ENCODE assay signal across 17 cellular contexts in the genomic region with DNA sequence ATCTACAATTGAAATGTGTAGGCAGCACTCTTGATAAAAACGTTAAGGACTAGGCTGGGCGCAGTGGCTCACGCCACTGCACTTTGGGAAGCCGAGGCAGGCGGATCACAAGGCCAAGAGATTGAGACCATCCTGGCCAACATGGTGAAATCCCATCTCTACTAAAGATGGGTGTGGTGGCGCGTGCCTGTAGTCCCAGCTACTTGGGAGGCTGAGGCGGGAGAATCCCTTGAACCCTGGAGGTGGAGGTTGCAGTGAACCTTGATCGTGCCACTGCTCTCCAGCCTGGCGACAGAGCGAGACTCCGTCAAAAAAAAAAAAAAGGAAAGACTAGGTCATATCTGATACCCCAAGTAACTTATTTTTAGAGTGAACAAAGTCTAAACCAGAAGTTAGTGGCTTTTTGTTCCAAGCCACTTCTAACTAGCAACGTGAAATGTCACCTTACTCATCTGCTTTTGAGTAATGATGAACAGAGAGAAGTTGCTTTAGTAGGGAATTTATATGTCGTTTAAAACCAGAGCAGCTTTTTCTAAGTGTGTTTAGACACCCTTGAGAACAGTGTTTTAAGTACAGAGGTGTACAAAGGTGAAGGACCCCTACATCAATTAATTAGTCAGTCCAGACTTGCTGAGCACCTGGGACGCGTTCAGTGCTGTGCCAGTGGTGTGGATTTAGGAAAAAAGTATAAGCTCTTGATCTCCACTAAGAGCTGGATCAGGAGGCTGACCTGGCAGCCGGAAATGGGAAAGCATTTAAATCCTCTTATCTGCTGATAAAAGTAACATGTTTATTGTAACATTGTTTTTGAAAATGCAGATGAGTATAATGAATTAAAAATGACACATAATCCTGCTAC. TPM values are rescaled to one million over a fixed set of nuclear protein-coding genes. Genes with fewer than 3 reads are reported as not detected.
A peak's percentile ranks its signal among the peaks of the same experiment; 100 is the strongest.
DNase-seq lines count a peak whose midpoint lies in the region; ATAC-seq and TF ChIP-seq lines count a peak whose summit lies in the region.
"Had no signal": no experiment of that assay in that cellular context is flagged by ENCODE, and none has a peak within 500 bp of the region (broad histone marks: within the 10 kb centered on the region; RNA-seq: fewer than 3 reads in every experiment).

No MANE protein-coding gene starts in this region.

- H3K4me1 Mint-ChIP-seq in activated naive CD4-positive, alpha-beta T cell treated with anti-CD3 and anti-CD28 coated beads, Interleukin-2, amount 50 U/mL, for 24 hours, result peaks cover 57% of the 10 kb centered on the region
- H3K4me1 Mint-ChIP-seq in stimulated activated naive CD8-positive, alpha-beta T cell treated with anti-CD3 and anti-CD28 coated beads, Interleukin-15, Interleukin-2, amounts not matched to agents 100 ng/mL and 50 ng/mL, for 24 hours (ENCODE audit: low read depth), result peaks cover 96% of the 10 kb centered on the region

- in situ Hi-C loops in mammary epithelial cell (cut with MboI; ENCODE audit: low sequenced_read_pairs in 2 of 2), result loop anchor here in 1 of 2 donors (10.0 kb wide), 1 partner anchor 125 kb away; no protein-coding TSS in a partner anchor

- CTCF ChIA-PET in mammary epithelial cell (lab: Charles Lee; ENCODE audit: low non-redundant PET), result no interaction called here

- no TSS peak for BruUV-seq in mammary epithelial cell (replicated peaks; lab: Mats Ljungman, UMichigan)

- H3K36me3 ChIP-seq in RWPE2 (ENCODE audit: low read depth) (no peaks in the 10 kb centered on the region), mammary epithelial cell (ENCODE audit: insufficient read depth, low read length) (no peaks in the 10 kb centered on the region), psoas muscle (ENCODE audit: insufficient read depth in 1 of 2, low read depth in 1 of 2) (no peaks in the 10 kb centered on the region)
- H3K36me3 ChIP-seq: colonic mucosa had no signal

- no peak overlapping the region for H2AFZ ChIP-seq in mammary epithelial cell (ENCODE audit: low read depth, low read length)

- H3K4me3 ChIP-seq in RWPE2 (ENCODE audit: severe bottlenecking), result no peak overlapping the region
- no peak overlapping the region for H3K4me3 ChIP-seq in mammary epithelial cell (replicated peaks in 1 of 3; ENCODE audit: insufficient read depth in 1 of 3, low read depth in 2 of 3, low read length in 3 of 3)
- no peak overlapping the region for H3K4me3 ChIP-seq in psoas muscle
- H3K4me3 ChIP-seq: colonic mucosa, skin epidermis had no signal

- H3K4me2 ChIP-seq in mammary epithelial cell (ENCODE audit: insufficient read depth, low read depth, low read length), result no peak overlapping the region

- peak overlapping the region; percentile 93 for H3K27ac Mint-ChIP-seq in activated naive CD4-positive, alpha-beta T cell treated with anti-CD3 and anti-CD28 coated beads, Interleukin-2, amount 50 U/mL, for 24 hours
- peak overlapping the region; percentile 99 for H3K27ac Mint-ChIP-seq in stimulated activated naive CD8-positive, alpha-beta T cell treated with anti-CD3 and anti-CD28 coated beads, Interleukin-15, Interleukin-2, amounts not matched to agents 100 ng/mL and 50 ng/mL, for 24 hours
- H3K27ac Mint-ChIP-seq: type B pancreatic cell had no signal

- intact Hi-C loops in mammary epithelial cell (cut with micrococcal nuclease), result no loop called here
- intact Hi-C loops in psoas muscle (cut with DNase I), result loop anchor here in 1 of 2 donors (5.0 kb wide), 1 partner anchor 82 kb away; no protein-coding TSS in a partner anchor

- H3K4me3 Mint-ChIP-seq in activated naive CD4-positive, alpha-beta T cell treated with anti-CD3 and anti-CD28 coated beads, Interleukin-2, amount 50 U/mL, for 24 hours, result peak overlapping the region; percentile 63
- peak overlapping the region; percentile 61 for H3K4me3 Mint-ChIP-seq in stimulated activated naive CD8-positive, alpha-beta T cell treated with anti-CD3 and anti-CD28 coated beads, Interleukin-15, Interleukin-2, amounts not matched to agents 100 ng/mL and 50 ng/mL, for 24 hours
- H3K4me3 Mint-ChIP-seq: T-cell, type B pancreatic cell had no signal

- WGBS in mammary epithelial cell (ENCODE audit: low coverage, missing lambda C conversion rate), result 94% methylated on average over 13 of the region's 17 CpGs
- WGBS in psoas muscle, 3 donors, result 86 to 92% (median 90%) methylated on average over 17 of the region's 17 CpGs

- no peak overlapping the region for H3K9ac ChIP-seq in mammary epithelial cell (ENCODE audit: insufficient read depth, low read length)

- no peaks in the 10 kb centered on the region for H3K36me3 Mint-ChIP-seq in activated naive CD4-positive, alpha-beta T cell treated with anti-CD3 and anti-CD28 coated beads, Interleukin-2, amount 50 U/mL, for 24 hours
- peaks cover 5% of the 10 kb centered on the region for H3K36me3 Mint-ChIP-seq in stimulated activated naive CD8-positive, alpha-beta T cell treated with anti-CD3 and anti-CD28 coated beads, Interleukin-15, Interleukin-2, amounts not matched to agents 100 ng/mL and 50 ng/mL, for 24 hours (ENCODE audit: low read depth)
- H3K36me3 Mint-ChIP-seq: T-cell, type B pancreatic cell had no signal

- no peaks in the 10 kb centered on the region for H3K9me3 Mint-ChIP-seq in activated naive CD4-positive, alpha-beta T cell treated with anti-CD3 and anti-CD28 coated beads, Interleukin-2, amount 50 U/mL, for 24 hours
- H3K9me3 Mint-ChIP-seq in stimulated activated naive CD8-positive, alpha-beta T cell treated with anti-CD3 and anti-CD28 coated beads, Interleukin-15, Interleukin-2, amounts not matched to agents 100 ng/mL and 50 ng/mL, for 24 hours, result no peaks in the 10 kb centered on the region
- H3K9me3 Mint-ChIP-seq: T-cell, type B pancreatic cell had no signal

- no peaks in the 10 kb centered on the region for H4K20me1 ChIP-seq in mammary epithelial cell (ENCODE audit: insufficient read depth, low read length)

- ATAC-seq in RWPE2 (ENCODE audit: low read depth), result no peak
- ATAC-seq in psoas muscle, result no peak
- ATAC-seq in GM21526 (IDR thresholded peaks at IDR 0.05; ENCODE audit: low FRiP score, unreplicated experiment), result no peak
- ATAC-seq: T-cell had no signal

- H3K79me2 ChIP-seq in mammary epithelial cell (ENCODE audit: insufficient read depth, low read length), result no peaks in the 10 kb centered on the region

- dilution Hi-C loops in mammary epithelial cell (cut with HindIII; ENCODE audit: low sequenced_read_pairs), result no loop called here

- H3K27me3 Mint-ChIP-seq in activated naive CD4-positive, alpha-beta T cell treated with anti-CD3 and anti-CD28 coated beads, Interleukin-2, amount 50 U/mL, for 24 hours, result no peaks in the 10 kb centered on the region
- no peaks in the 10 kb centered on the region for H3K27me3 Mint-ChIP-seq in stimulated activated naive CD8-positive, alpha-beta T cell treated with anti-CD3 and anti-CD28 coated beads, Interleukin-15, Interleukin-2, amounts not matched to agents 100 ng/mL and 50 ng/mL, for 24 hours
- H3K27me3 Mint-ChIP-seq: type B pancreatic cell had no signal

- TF ChIP-seq CTCF in RWPE2 (IDR thresholded peaks at IDR 0.05; ENCODE audit: poor library complexity, severe bottlenecking) (no peak), mammary epithelial cell (conservative IDR thresholded peaks at IDR 0.05 in 1 of 2, IDR thresholded peaks at IDR 0.05 in 1 of 2; ENCODE audit: extremely low read depth in 1 of 2, insufficient read depth in 1 of 2, low read depth in 1 of 2, low read length in 2 of 2) (no peak), psoas muscle (IDR thresholded peaks at IDR 0.05) (no peak)

- H3K27me3 ChIP-seq in RWPE2 (ENCODE audit: insufficient read depth, poor library complexity, severe bottlenecking), result no peaks in the 10 kb centered on the region
- no peaks in the 10 kb centered on the region for H3K27me3 ChIP-seq in mammary epithelial cell (ENCODE audit: insufficient read depth, low read length)
- no peaks in the 10 kb centered on the region for H3K27me3 ChIP-seq in psoas muscle (ENCODE audit: insufficient read depth in 3 of 3, low read length in 2 of 3)
- H3K27me3 ChIP-seq: colonic mucosa had no signal

- H3K27ac ChIP-seq in RWPE2 (ENCODE audit: poor library complexity, severe bottlenecking) (peak overlapping the region; percentile 84), mammary epithelial cell (ENCODE audit: insufficient read depth, low read depth, low read length) (peak overlapping the region; percentile 18), psoas muscle (no peak overlapping the region)
- H3K27ac ChIP-seq: colonic mucosa had no signal

- H3K9me3 ChIP-seq in RWPE2 (ENCODE audit: severe bottlenecking) (no peaks in the 10 kb centered on the region), mammary epithelial cell (replicated peaks; ENCODE audit: insufficient read depth, low read length) (no peaks in the 10 kb centered on the region), psoas muscle (no peaks in the 10 kb centered on the region)
- H3K9me3 ChIP-seq: colonic mucosa had no signal

- H3K4me1 ChIP-seq in RWPE2 (ENCODE audit: insufficient read depth, poor library complexity, severe bottlenecking), result peaks cover 54% of the 10 kb centered on the region
- H3K4me1 ChIP-seq in mammary epithelial cell (ENCODE audit: insufficient read depth, low read length), result peaks cover 26% of the 10 kb centered on the region
- peaks cover 13% of the 10 kb centered on the region for H3K4me1 ChIP-seq in psoas muscle
- H3K4me1 ChIP-seq: colonic mucosa had no signal

- DNase-seq in activated naive CD4-positive, alpha-beta T cell treated with anti-CD3 and anti-CD28 coated beads, Interleukin-2, amount 50 U/mL, for 16 hours, result no peak
- DNase-seq in RWPE2 (ENCODE audit: low spot score), result no peak
- DNase-seq in mammary epithelial cell, result no peak
- no peak for DNase-seq in glomerular visceral epithelial cell (ENCODE audit: extremely low spot score)
- no peak for DNase-seq in psoas muscle
- DNase-seq: Calu3, colonic mucosa, foreskin melanocyte, H7, NCI-H2081, NCI-H526, T-cell had no signal

RNA-seq across cellular contexts. Expression of a gene that starts 23.5 kb away (rescaled TPM):
- 1 to 10 TPM; 4.8 to 8.2 TPM for total RNA-seq in mammary epithelial cell
- polyA plus RNA-seq in mammary epithelial cell, result 2.9 TPM
- polyA minus RNA-seq in mammary epithelial cell, result 5.5 TPM
- total RNA-seq in psoas muscle, result 100 to 1,000 TPM in 2 of 4 donors, 10 to 100 TPM in 2; 41.1 to 104 (median 96.9) TPM
- polyA plus RNA-seq in psoas muscle, result 10 to 100 TPM; 19.2 to 24.6 (median 22.9) TPM

Comparison
In these comparisons a context has a peak if more than half of its experiments do, and no peak if none do; other contexts are left out.
1. RNA of a gene that starts 23.5 kb away (total RNA-seq): 41.1 to 104 TPM in psoas muscle; 4.8 to 8.2 TPM in mammary epithelial cell; every median in the first group is over 4 times any median in the second.